1 cellular context compared by ENCODE assay signal in the genomic region with DNA sequence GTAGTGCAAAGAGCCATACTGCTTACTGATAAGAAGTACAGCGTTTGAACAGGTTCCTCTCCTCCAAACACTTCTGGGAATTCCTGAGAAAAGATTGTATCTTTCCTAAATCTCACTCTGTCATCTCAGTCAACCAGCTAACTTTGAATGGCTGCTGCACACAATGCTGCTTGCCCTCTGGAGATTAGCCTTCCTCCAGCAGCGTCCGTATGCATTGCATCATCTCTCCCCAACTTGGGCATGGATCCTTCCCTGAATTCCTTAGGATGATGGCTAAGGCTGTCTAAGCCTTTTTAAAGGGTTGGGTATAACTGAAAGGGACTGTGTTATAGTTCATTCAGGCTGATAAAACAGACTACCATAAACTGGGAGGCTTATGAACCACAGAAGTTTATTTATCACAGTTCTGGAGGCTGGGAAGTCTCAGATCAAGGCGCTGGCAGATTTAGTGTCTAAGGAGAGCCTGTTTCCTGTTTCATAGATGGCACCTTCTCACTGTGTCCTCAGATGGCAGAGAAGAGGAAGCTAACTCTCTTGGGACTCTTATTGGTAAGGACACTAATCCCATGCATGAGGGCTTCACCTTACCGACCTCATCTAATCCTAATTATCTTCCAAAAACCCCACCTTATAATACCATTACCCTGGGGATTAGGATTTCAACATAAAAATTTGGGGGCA.
TF ChIP-seq lines count a peak whose summit lies in the region.

No MANE protein-coding gene starts in this region.

TF ChIP-seq in H1, 55 proteins besides CTCF, POLR2A, EP300 and RAD21 (continued from another document):
- TF ChIP-seq, protein P1, sequence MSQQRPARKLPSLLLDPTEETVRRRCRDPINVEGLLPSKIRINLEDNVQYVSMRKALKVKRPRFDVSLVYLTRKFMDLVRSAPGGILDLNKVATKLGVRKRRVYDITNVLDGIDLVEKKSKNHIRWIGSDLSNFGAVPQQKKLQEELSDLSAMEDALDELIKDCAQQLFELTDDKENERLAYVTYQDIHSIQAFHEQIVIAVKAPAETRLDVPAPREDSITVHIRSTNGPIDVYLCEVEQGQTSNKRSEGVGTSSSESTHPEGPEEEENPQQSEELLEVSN (IDR thresholded peaks at IDR 0.05), result no peak
- TF ChIP-seq HDAC6 (IDR thresholded peaks at IDR 0.05; ENCODE audit: low read depth, low read length), result no peak
